8 cellular contexts compared by ENCODE assay signal in the genomic region with DNA sequence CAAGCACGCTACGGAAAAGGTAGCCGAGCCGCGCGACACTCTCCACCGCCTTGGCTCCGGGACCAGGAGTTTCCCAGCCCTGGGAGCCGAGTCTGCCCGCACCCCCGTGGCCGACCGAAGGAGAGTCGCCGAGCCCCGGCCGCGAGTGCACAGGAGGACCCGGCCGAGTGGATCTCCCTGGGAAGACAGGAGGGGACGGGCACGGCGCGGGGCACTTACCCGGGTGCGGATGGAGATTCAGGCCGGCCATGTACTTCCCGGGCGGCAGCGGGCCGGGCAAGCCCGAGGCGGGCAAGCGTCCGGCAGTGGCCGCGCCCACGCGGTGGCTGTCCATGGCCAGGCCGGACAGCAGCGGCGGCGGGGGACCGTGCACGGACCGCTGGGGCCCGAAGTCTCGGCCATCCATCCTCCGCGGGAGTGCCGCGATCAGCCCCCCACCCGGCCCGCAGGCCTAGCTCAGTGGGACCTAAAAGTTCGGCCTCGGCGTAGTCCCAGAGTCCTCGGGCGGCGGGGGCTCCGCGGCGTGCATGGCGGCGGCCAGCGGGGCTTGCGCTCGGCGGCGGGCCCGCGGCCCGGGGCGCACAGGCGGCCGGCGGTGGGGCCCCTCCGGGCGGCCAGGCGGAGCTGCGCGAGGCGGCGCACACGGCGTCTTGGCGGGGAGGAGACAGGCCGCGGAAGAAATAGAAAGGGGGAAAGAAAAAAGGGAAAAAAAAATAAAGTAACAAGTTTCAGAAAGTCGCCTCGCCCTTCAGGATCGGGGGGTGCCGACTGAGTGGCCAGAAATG. TPM values are rescaled to one million over a fixed set of nuclear protein-coding genes. Genes with fewer than 3 reads are reported as not detected.
DNase-seq lines count a peak whose midpoint lies in the region; ATAC-seq and TF ChIP-seq lines count a peak whose summit lies in the region.

No MANE protein-coding gene starts in this region.

- H3K36me3 Mint-ChIP-seq in activated T-helper 17 cell treated with anti-CD3 and anti-CD28 coated beads, Interleukin-2, amount 50 U/mL, for 72 hours (ENCODE audit: low read depth) = peaks cover 17% of the 10 kb centered on the region

- no peaks in the 10 kb centered on the region for H3K36me3 ChIP-seq in hepatocyte (replicated peaks; ENCODE audit: insufficient read depth, low read depth)
- peaks cover 6% of the 10 kb centered on the region for H3K36me3 ChIP-seq in skeletal muscle satellite cell (ENCODE audit: insufficient read depth, low read length)

- DNase-seq in stimulated activated CD4-positive, alpha-beta T cell treated with anti-CD3 and anti-CD28 coated beads, Interleukin-15, amount 100 ng/mL, for 24 hours = peak; percentile 33
- DNase-seq in stimulated activated CD4-positive, alpha-beta T cell treated with anti-CD3 and anti-CD28 coated beads, Interleukin-4, amount 100 ng/mL, for 4 hours = no peak
- DNase-seq in hepatocyte (ENCODE audit: low spot score) (no peak), NCI-H146 (lab: John Stamatoyannopoulos, UW) (no peak), NCI-H2196 (lab: John Stamatoyannopoulos, UW; ENCODE audit: unreplicated experiment) (no peak)

- peak overlapping the region; percentile 54 for H3K4me3 Mint-ChIP-seq in activated T-helper 17 cell treated with anti-CD3 and anti-CD28 coated beads, Interleukin-2, amount 50 U/mL, for 72 hours

- H4K20me1 ChIP-seq in hepatocyte (ENCODE audit: insufficient read depth, poor library complexity, severe bottlenecking) = peaks cover 54% of the 10 kb centered on the region

- H3K9me3 ChIP-seq in hepatocyte (ENCODE audit: low read depth) = no peaks in the 10 kb centered on the region
- H3K9me3 ChIP-seq in skeletal muscle satellite cell (replicated peaks; ENCODE audit: low read length) = no peaks in the 10 kb centered on the region

- H3K9me3 Mint-ChIP-seq in activated T-helper 17 cell treated with anti-CD3 and anti-CD28 coated beads, Interleukin-2, amount 50 U/mL, for 72 hours = no peaks in the 10 kb centered on the region

- H3K27ac ChIP-seq in hepatocyte = peak overlapping the region; percentile 100

- peak overlapping the region; percentile 99 for H3K4me2 ChIP-seq in hepatocyte
- H3K4me2 ChIP-seq in skeletal muscle satellite cell (ENCODE audit: low read length) = peak overlapping the region; percentile 87

- H2AFZ ChIP-seq in hepatocyte = no peak overlapping the region

- H3K27me3 ChIP-seq in hepatocyte (no peaks in the 10 kb centered on the region), skeletal muscle satellite cell (ENCODE audit: control insufficient read depth, insufficient read depth, low read length) (no peaks in the 10 kb centered on the region)

- no peak overlapping the region for H3K27ac Mint-ChIP-seq in activated T-helper 17 cell treated with anti-CD3 and anti-CD28 coated beads, Interleukin-2, amount 50 U/mL, for 72 hours

- H3K27me3 Mint-ChIP-seq in activated T-helper 17 cell treated with anti-CD3 and anti-CD28 coated beads, Interleukin-2, amount 50 U/mL, for 72 hours = peaks cover 39% of the 10 kb centered on the region

- peaks cover 89% of the 10 kb centered on the region for H3K79me2 ChIP-seq in hepatocyte

- ATAC-seq in activated T-helper 17 cell treated with anti-CD3 and anti-CD28 coated beads, Interleukin-2, amount 50 U/mL, for 72 hours (replicated peaks) = peak; percentile 14
- ATAC-seq in HG03159 (IDR thresholded peaks at IDR 0.05; ENCODE audit: unreplicated experiment) = no peak

- H3K9ac ChIP-seq in skeletal muscle satellite cell (ENCODE audit: low read depth, low read length) = peak overlapping the region; percentile 99

- H3K4me1 ChIP-seq in hepatocyte (ENCODE audit: insufficient read depth) (peaks cover 24% of the 10 kb centered on the region), skeletal muscle satellite cell (ENCODE audit: control insufficient read depth, insufficient read depth, low read length) (peaks cover 21% of the 10 kb centered on the region)

- H3K4me3 ChIP-seq in hepatocyte (peak overlapping the region; percentile 92), skeletal muscle satellite cell (ENCODE audit: low read length) (peak overlapping the region; percentile 97)

- no peak for TF ChIP-seq CTCF in hepatocyte (IDR thresholded peaks at IDR 0.05; ENCODE audit: poor library complexity)

- 1% methylated on average over 60 of the region's 93 CpGs for WGBS in hepatocyte (ENCODE audit: low lambda C conversion rate, missing lambda C conversion rate)

- peaks cover 5% of the 10 kb centered on the region for H3K4me1 Mint-ChIP-seq in activated T-helper 17 cell treated with anti-CD3 and anti-CD28 coated beads, Interleukin-2, amount 50 U/mL, for 72 hours

- no peaks in the 10 kb centered on the region for H3K9me2 ChIP-seq in hepatocyte (replicated peaks; ENCODE audit: insufficient read depth)

RNA-seq across cellular contexts. Expression of gene TNRC18, which starts 2.6 kb away (rescaled TPM):
- 10 to 100 TPM; 46.3 to 49.2 TPM for total RNA-seq in activated T-helper 17 cell treated with anti-CD3 and anti-CD28 coated beads, Interleukin-2, amount 50 U/mL, for 72 hours
- total RNA-seq in hepatocyte = 28.2 and 52.8 TPM in 2 replicates
- 15.2 and 18.1 TPM in 2 replicates for polyA plus RNA-seq in hepatocyte
- total RNA-seq in skeletal muscle satellite cell (2012; rRNA removed) = 40.8 and 49.7 TPM in 2 replicates
